Comparison of ENCODE assay signal across 9 cellular contexts in the genomic region with DNA sequence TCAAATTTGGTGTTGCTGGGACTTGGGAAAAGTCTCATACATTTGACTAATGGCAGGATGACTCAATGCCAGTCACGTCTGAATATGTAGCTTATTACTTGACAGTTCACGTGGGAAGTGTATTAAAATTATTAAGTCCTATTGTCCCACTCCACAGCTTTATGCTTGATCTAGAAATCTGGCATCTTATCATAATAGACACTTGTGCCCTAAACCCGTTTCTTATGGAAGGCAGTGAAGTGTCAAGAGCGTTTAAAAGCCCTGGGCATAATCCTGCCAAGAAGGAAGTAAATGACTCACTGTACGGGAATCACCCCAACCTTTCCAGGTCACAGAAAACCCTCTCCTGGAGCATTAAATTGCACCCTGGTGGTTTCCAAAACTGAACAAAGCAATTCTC.
A peak's percentile ranks its signal among the peaks of the same experiment; 100 is the strongest.
DNase-seq lines count a peak whose midpoint lies in the region; ATAC-seq and TF ChIP-seq lines count a peak whose summit lies in the region.
"Had no signal": no experiment of that assay in that cellular context is flagged by ENCODE, and none has a peak within 500 bp of the region (broad histone marks: within the 10 kb centered on the region; RNA-seq: fewer than 3 reads in every experiment).

No MANE protein-coding gene starts in this region.

- peaks cover 18% of the 10 kb centered on the region for H3K4me1 ChIP-seq in PC-9 (replicated peaks; ENCODE audit: insufficient read depth)
- no peaks in the 10 kb centered on the region for H3K4me1 ChIP-seq in sigmoid colon
- peaks cover 32% of the 10 kb centered on the region for H3K4me1 ChIP-seq in neural progenitor cell

- CTCF ChIA-PET in PC-9 (lab: Charles Lee), result no interaction called here

- H3K9me2 ChIP-seq in PC-9 (ENCODE audit: insufficient read depth), result no peaks in the 10 kb centered on the region

- H3K36me3 ChIP-seq in PC-9 (ENCODE audit: low read depth), result peaks cover 9% of the 10 kb centered on the region
- peaks cover 0 to 12% (median 3%) of the 10 kb centered on the region in 4 donors for H3K36me3 ChIP-seq in sigmoid colon
- H3K36me3 ChIP-seq in neural progenitor cell, result no peaks in the 10 kb centered on the region

- no peak overlapping the region for H3K4me3 Mint-ChIP-seq in neural progenitor cell

- peaks cover 2% of the 10 kb centered on the region for H3K27me3 Mint-ChIP-seq in neural progenitor cell (ENCODE audit: insufficient read depth, low read depth)

- peak overlapping the region; percentile 69 for H3K27ac ChIP-seq in PC-9
- H3K27ac ChIP-seq in sigmoid colon, result peak overlapping the region in 3 of 4 donors; percentile 23 to 42 (median 33)
- no peak overlapping the region for H3K27ac ChIP-seq in neural progenitor cell

- no peak overlapping the region for H3K9ac ChIP-seq in neural progenitor cell

- intact Hi-C loops in PC-9 (cut with micrococcal nuclease; ENCODE audit: unreplicated experiment) (loop anchor here (1.0 kb wide), 1 partner anchor 207 kb away; the partner anchor contains the start of gene APP), sigmoid colon (cut with DNase I) (no loop called here)

- H3K4me1 Mint-ChIP-seq in neural progenitor cell, result peaks cover 22% of the 10 kb centered on the region

- DNase-seq in ELR (ENCODE audit: low read depth) (peak; percentile 76), PC-9 (peak; percentile 30 to 87), sigmoid colon (no peak), germinal center (ENCODE audit: low spot score) (no peak), NCI-H1092 (lab: John Stamatoyannopoulos, UW) (no peak), neural progenitor cell (ENCODE audit: low spot score) (no peak), DMS153 (lab: John Stamatoyannopoulos, UW) (no peak)
- DNase-seq: stimulated activated CD4-positive, alpha-beta T cell treated with anti-CD3 and anti-CD28 coated beads, Interleukin-4, amount 100 ng/mL, for 1 hour had no signal

- TF ChIP-seq POLR2A in sigmoid colon (IDR thresholded peaks at IDR 0.05), result no peak

- H4K20me1 ChIP-seq in PC-9 (ENCODE audit: insufficient read depth) (no peaks in the 10 kb centered on the region), neural progenitor cell (ENCODE audit: low read depth) (peaks cover 8% of the 10 kb centered on the region)

- H3K79me2 ChIP-seq in PC-9 (ENCODE audit: low read depth) (no peaks in the 10 kb centered on the region), neural progenitor cell (ENCODE audit: low read depth) (peaks cover 22% of the 10 kb centered on the region)

- no peak for TF ChIP-seq EP300 in sigmoid colon (IDR thresholded peaks at IDR 0.05)

- 21 to 63% methylated on average over 5 of the region's 5 CpGs for WGBS in sigmoid colon, 2 donors

- no peak for TF ChIP-seq CTCF in PC-9 (conservative IDR thresholded peaks at IDR 0.05)
- TF ChIP-seq CTCF in sigmoid colon (IDR thresholded peaks at IDR 0.05), result no peak
- TF ChIP-seq CTCF in neural progenitor cell (IDR thresholded peaks at IDR 0.05), result no peak

- ATAC-seq in esophagus mucosa, result peak; percentile 85

- H3F3A ChIP-seq in PC-9 (ENCODE audit: insufficient read depth, low read depth) (peaks cover 25% of the 10 kb centered on the region), neural progenitor cell (ENCODE audit: low read depth) (peaks cover 37% of the 10 kb centered on the region)

- H2AFZ ChIP-seq in PC-9, result no peak overlapping the region
- no peak overlapping the region for H2AFZ ChIP-seq in neural progenitor cell (replicated peaks)

- no peak overlapping the region for H3K27ac Mint-ChIP-seq in neural progenitor cell

- H3K4me2 ChIP-seq in PC-9 (peak overlapping the region; percentile 56; the same call in 1 of the 2 replicates), neural progenitor cell (no peak overlapping the region)

- no peaks in the 10 kb centered on the region for H3K9me3 ChIP-seq in PC-9 (ENCODE audit: insufficient read depth, low read depth)
- H3K9me3 ChIP-seq in sigmoid colon, result no peaks in the 10 kb centered on the region
- no peaks in the 10 kb centered on the region for H3K9me3 ChIP-seq in neural progenitor cell (ENCODE audit: low read depth)

- H3K9me3 Mint-ChIP-seq in neural progenitor cell, result no peaks in the 10 kb centered on the region

- H3K4me3 ChIP-seq in PC-9 (no peak overlapping the region), sigmoid colon (no peak overlapping the region), neural progenitor cell (no peak overlapping the region)

- peaks cover 38% of the 10 kb centered on the region for H3K36me3 Mint-ChIP-seq in neural progenitor cell

- POLR2A ChIA-PET in PC-9 (lab: Charles Lee; ENCODE audit: unreplicated experiment), result interaction anchor here (0.7 kb wide), 1 partner anchor 186 kb away, joined by 5 read pairs; no protein-coding TSS in a partner anchor

- no TSS peak for BruUV-seq in PC-9 (replicated peaks; lab: Mats Ljungman, UMichigan)

- H3K27me3 ChIP-seq in PC-9 (ENCODE audit: insufficient read depth, low read depth) (no peaks in the 10 kb centered on the region), sigmoid colon (no peaks in the 10 kb centered on the region), neural progenitor cell (no peaks in the 10 kb centered on the region)

Comparison
In these comparisons a context has a peak if more than half of its experiments do, and no peak if none do; other contexts are left out.
1. DNase-seq: peak in ELR (single experiment) and PC-9 (2 of 2); none in sigmoid colon (single experiment), germinal center (single experiment), NCI-H1092 (single experiment), neural progenitor cell (single experiment) and DMS153 (single experiment).